22 cellular contexts compared by ENCODE assay signal in the genomic region with DNA sequence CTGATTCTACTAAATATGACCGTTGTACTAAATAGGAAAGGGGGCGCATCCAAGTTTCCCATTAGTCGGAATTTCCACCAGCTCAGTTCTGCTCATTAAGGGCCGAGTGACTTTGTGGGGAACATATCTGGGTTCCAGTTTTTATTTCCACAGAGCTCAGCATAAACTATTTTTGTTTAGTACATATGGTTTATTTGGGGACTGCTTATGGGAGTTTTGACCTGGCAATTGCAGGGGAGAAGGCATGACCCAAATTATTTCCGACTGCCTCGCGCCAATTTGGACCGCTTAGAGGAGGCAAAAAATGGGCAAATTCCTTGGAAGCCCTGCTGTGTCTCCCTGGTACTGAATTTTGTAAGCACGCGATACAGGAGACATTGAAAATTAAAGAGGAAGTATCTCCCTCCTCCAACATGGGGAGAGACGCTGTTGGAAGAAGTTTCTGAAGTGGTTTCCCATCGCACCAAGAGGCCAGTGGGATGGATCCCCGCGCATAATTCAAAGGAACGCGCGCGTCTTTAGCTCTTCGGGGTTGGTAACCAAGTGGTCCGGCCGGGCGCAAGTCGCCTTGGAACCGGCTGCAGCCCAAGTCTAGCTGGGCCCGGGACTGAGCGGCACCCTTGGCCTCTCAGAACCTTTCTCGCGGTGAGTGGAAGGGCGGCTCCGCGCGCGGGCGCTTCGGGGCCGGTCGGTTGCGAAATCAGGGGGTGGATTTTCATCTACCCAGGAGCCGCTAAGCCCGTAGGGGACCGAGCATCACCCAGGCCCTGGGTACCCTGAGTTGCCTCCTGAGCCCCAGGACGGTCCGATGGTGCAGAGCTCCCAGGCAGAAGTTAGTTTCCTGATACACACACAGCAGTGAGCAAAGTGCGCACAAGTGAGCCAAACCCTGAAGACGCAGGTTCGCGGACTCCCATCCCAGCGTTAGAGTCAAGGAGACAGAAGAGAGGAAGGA. TPM values are rescaled to one million over a fixed set of nuclear protein-coding genes. Genes with fewer than 3 reads are reported as not detected.
A peak's percentile ranks its signal among the peaks of the same experiment; 100 is the strongest.
DNase-seq lines count a peak whose midpoint lies in the region; ATAC-seq and TF ChIP-seq lines count a peak whose summit lies in the region.
"Had no signal": no experiment of that assay in that cellular context is flagged by ENCODE, and none has a peak within 500 bp of the region (broad histone marks: within the 10 kb centered on the region; RNA-seq: fewer than 3 reads in every experiment).

No MANE protein-coding gene starts in this region.

- H3K27ac ChIP-seq in caudate nucleus (ENCODE audit: low read depth, low read length) (peak overlapping the region; percentile 72), neural cell (ENCODE audit: low read length) (no peak overlapping the region), Karpas-422 (ENCODE audit: low read length) (no peak overlapping the region), tibial artery (no peak overlapping the region)
- H3K27ac ChIP-seq: brain microvascular endothelial cell, HL-60 had no signal

- H3K79me2 ChIP-seq in neural cell (replicated peaks; ENCODE audit: insufficient read depth, low read length) (no peaks in the 10 kb centered on the region), Karpas-422 (ENCODE audit: low read length) (no peaks in the 10 kb centered on the region)

- H4K20me1 ChIP-seq in neural cell (ENCODE audit: insufficient read depth) (no peaks in the 10 kb centered on the region), Karpas-422 (ENCODE audit: insufficient read depth, low read depth, low read length) (no peaks in the 10 kb centered on the region)

- no peak for TF ChIP-seq EP300 in neural cell (conservative IDR thresholded peaks at IDR 0.05; ENCODE audit: poor library complexity, severe bottlenecking)

- H3K9me3 ChIP-seq in neural cell (ENCODE audit: low read length) (no peaks in the 10 kb centered on the region), Karpas-422 (ENCODE audit: low read length) (no peaks in the 10 kb centered on the region), tibial artery (no peaks in the 10 kb centered on the region)

- no peak for ATAC-seq in HG03196 (IDR thresholded peaks at IDR 0.05; ENCODE audit: unreplicated experiment)
- ATAC-seq: activated CD8-positive, alpha-beta T cell treated with anti-CD3 and anti-CD28 coated beads, Interleukin-2, amount 10 ng/mL, durations not matched to agents 7 days and 5 days; stimulated activated naive CD8-positive, alpha-beta T cell treated with anti-CD3 and anti-CD28 coated beads, Interleukin-15, Interleukin-2, amounts not matched to agents 100 U/mL and 50 U/mL, for 24 hours had no signal

- H3K9me2 ChIP-seq in neural cell (ENCODE audit: insufficient read depth, low read length) (no peaks in the 10 kb centered on the region), Karpas-422 (replicated peaks; ENCODE audit: insufficient read depth, low read length) (no peaks in the 10 kb centered on the region)

- intact Hi-C loops in activated CD4-positive, alpha-beta T cell treated with anti-CD3 and anti-CD28 coated beads, Interleukin-2, amount 10 ng/mL, durations not matched to agents 24 days and 14 days (cut with micrococcal nuclease) = loop anchor here (2.0 kb wide), 3 partner anchors 15 to 407 kb away; no protein-coding TSS in a partner anchor
- intact Hi-C loops in tibial artery (cut with DNase I; ENCODE audit: low total_unique reads) = loop anchor here (5.0 kb wide), 1 partner anchor 270 kb away; no protein-coding TSS in a partner anchor

- TF ChIP-seq CTCF in GM13976 (IDR thresholded peaks at IDR 0.05; ENCODE audit: borderline replicate concordance, control extremely low read depth, extremely low read depth, insufficient read depth, missing control alignments) (no peak), neural cell (IDR thresholded peaks at IDR 0.05; ENCODE audit: poor library complexity, severe bottlenecking) (no peak), tibial artery (IDR thresholded peaks at IDR 0.05) (no peak)

- H3K27me3 ChIP-seq in neural cell (ENCODE audit: insufficient read depth, low read depth, low read length) = peaks cover 97% of the 10 kb centered on the region
- H3K27me3 ChIP-seq in Karpas-422 (ENCODE audit: low read length) = no peaks in the 10 kb centered on the region
- peaks cover 9 to 95% of the 10 kb centered on the region in 2 donors for H3K27me3 ChIP-seq in tibial artery

- H3K4me1 Mint-ChIP-seq in activated CD4-positive, alpha-beta T cell treated with anti-CD3 and anti-CD28 coated beads, Interleukin-2, amount 10 ng/mL, durations not matched to agents 24 days and 14 days = peaks cover 26% of the 10 kb centered on the region

- H3F3A ChIP-seq in neural cell (ENCODE audit: insufficient read depth, low read length, poor library complexity, severe bottlenecking) = no peaks in the 10 kb centered on the region

- H3K4me3 ChIP-seq in neural cell (ENCODE audit: low read length) = no peak overlapping the region
- no peak overlapping the region for H3K4me3 ChIP-seq in Karpas-422 (ENCODE audit: low read length)
- H3K4me3 ChIP-seq in tibial artery = no peak overlapping the region

- no peak for DNase-seq in activated CD4-positive, alpha-beta T cell treated with anti-CD3 and anti-CD28 coated beads, Interleukin-2, amount 10 ng/mL, durations not matched to agents 24 days and 14 days
- no peak for DNase-seq in activated CD4-positive, alpha-beta T cell treated with anti-CD3 and anti-CD28 coated beads, Interleukin-2, amount 50 U/mL, for 4 hours
- DNase-seq in GM13976 (ENCODE audit: low spot score) (peak; percentile 24), caudate nucleus (lab: John Stamatoyannopoulos, UW) (peak in 7 of 61 donors; percentile 20 to 67 (median 52)), Karpas-422 (no peak), tibial artery (no peak)
- DNase-seq: activated CD8-positive, alpha-beta T cell treated with anti-CD3 and anti-CD28 coated beads, Interleukin-2, amount 10 ng/mL, durations not matched to agents 7 days and 5 days; activated effector memory CD4-positive, alpha-beta T cell treated with Interleukin-2 at 50 U/mL for 16 hours; brain microvascular endothelial cell; COR-L47; GF-D8; NCI-H1694 treated with DMSO at 0.1 percent for 48 hours; NCI-H446; Right ventricle myocardium superior; stimulated activated CD4-positive, alpha-beta T cell treated with anti-CD3 and anti-CD28 coated beads, Interleukin-12 subunit alpha, Interleukin-12 subunit beta, amount 100 ng/mL, for 4 hours; stimulated activated naive CD8-positive, alpha-beta T cell treated with anti-CD3 and anti-CD28 coated beads, Interleukin-15, Interleukin-2, amounts not matched to agents 100 U/mL and 50 U/mL, for 24 hours had no signal

- in situ Hi-C loops in GM13976 (cut with MboI; ENCODE audit: low sequenced_read_pairs, unreplicated experiment) = loop anchor here (10.0 to 25.0 kb wide), 3 partner anchors 395 to 1145 kb away; a partner anchor contains a TSS

- peaks cover 60% of the 10 kb centered on the region for H3K27me3 Mint-ChIP-seq in activated CD4-positive, alpha-beta T cell treated with anti-CD3 and anti-CD28 coated beads, Interleukin-2, amount 10 ng/mL, durations not matched to agents 24 days and 14 days

- H3K36me3 ChIP-seq in neural cell (ENCODE audit: insufficient read depth, low read length) = no peaks in the 10 kb centered on the region
- no peaks in the 10 kb centered on the region for H3K36me3 ChIP-seq in Karpas-422 (ENCODE audit: insufficient read depth, low read length)
- H3K36me3 ChIP-seq in tibial artery = no peaks in the 10 kb centered on the region
- H3K36me3 ChIP-seq: brain microvascular endothelial cell had no signal

- H2AFZ ChIP-seq in neural cell (ENCODE audit: low read depth, low read length) = no peak overlapping the region
- H2AFZ ChIP-seq in Karpas-422 (ENCODE audit: low read length) = no peak overlapping the region

- no peak overlapping the region for H3K9ac ChIP-seq in neural cell (ENCODE audit: low read length)
- H3K9ac ChIP-seq in Karpas-422 (ENCODE audit: low read length) = no peak overlapping the region

- TF ChIP-seq RAD21 in neural cell (conservative IDR thresholded peaks at IDR 0.05) = no peak

- H3K4me1 ChIP-seq in Karpas-422 (ENCODE audit: low read length) = no peaks in the 10 kb centered on the region
- H3K4me1 ChIP-seq in tibial artery = peaks cover 0 to 52% (median 42%) of the 10 kb centered on the region in 4 donors

- peaks cover 4% of the 10 kb centered on the region for H3K9me3 Mint-ChIP-seq in activated CD4-positive, alpha-beta T cell treated with anti-CD3 and anti-CD28 coated beads, Interleukin-2, amount 10 ng/mL, durations not matched to agents 24 days and 14 days

- H3K4me2 ChIP-seq in neural cell (ENCODE audit: low read length) = no peak overlapping the region
- no peak overlapping the region for H3K4me2 ChIP-seq in Karpas-422 (ENCODE audit: low read depth, low read length, poor library complexity, severe bottlenecking)

- H3K4me3 Mint-ChIP-seq in activated CD4-positive, alpha-beta T cell treated with anti-CD3 and anti-CD28 coated beads, Interleukin-2, amount 10 ng/mL, durations not matched to agents 24 days and 14 days = peak overlapping the region; percentile 2

- peak overlapping the region; percentile 59 for H3K27ac Mint-ChIP-seq in activated CD4-positive, alpha-beta T cell treated with anti-CD3 and anti-CD28 coated beads, Interleukin-2, amount 10 ng/mL, durations not matched to agents 24 days and 14 days

- H3K36me3 Mint-ChIP-seq in activated CD4-positive, alpha-beta T cell treated with anti-CD3 and anti-CD28 coated beads, Interleukin-2, amount 10 ng/mL, durations not matched to agents 24 days and 14 days (ENCODE audit: low read depth) = peaks cover 5% of the 10 kb centered on the region

TF ChIP-seq in neural cell, 6 proteins besides CTCF, POLR2A, EP300 and RAD21:
- no peak for TF ChIP-seq SMC3 (conservative IDR thresholded peaks at IDR 0.05; ENCODE audit: poor library complexity)
- peak; percentile 89 for TF ChIP-seq EZH2 (IDR thresholded peaks at IDR 0.05; ENCODE audit: borderline replicate concordance, insufficient read depth, low read length, poor library complexity, severe bottlenecking)

RNA-seq across cellular contexts. Expression of a gene that starts 6.3 kb away (rescaled TPM):
- total RNA-seq in activated CD4-positive, alpha-beta T cell treated with anti-CD3 and anti-CD28 coated beads, Interleukin-2, amount 10 ng/mL, durations not matched to agents 24 days and 14 days = not detected in 2 replicates
- polyA plus RNA-seq in neural cell = not detected in 2 replicates
- polyA minus RNA-seq in neural cell = not detected in 2 replicates
- total RNA-seq in Karpas-422 (2014; rRNA removed; shearing (Covaris generic); ENCODE audit: low replicate concordance) = not detected in 2 replicates
- total RNA-seq: activated CD8-positive, alpha-beta T cell treated with anti-CD3 and anti-CD28 coated beads, Interleukin-2, amount 10 ng/mL, durations not matched to agents 7 days and 5 days; left lobe of liver; LHCN-M2; Right ventricle myocardium superior had no signal
- polyA plus RNA-seq: AG04450 had no signal
